8 cellular contexts compared by ENCODE assay signal in genomic region chr10:128047337-128047736, GRCh38.
DNase-seq lines count a peak whose midpoint lies in the region; ATAC-seq lines count a peak whose summit lies in the region.

No MANE protein-coding gene starts in this region.

- peak overlapping the region; percentile 91 for H3K4me3 Mint-ChIP-seq in activated CD4-positive, alpha-beta T cell treated with anti-CD3 and anti-CD28 coated beads, Interleukin-2, amount 10 ng/mL, durations not matched to agents 7 days and 5 days

- peaks cover 39% of the 10 kb centered on the region for H3K36me3 Mint-ChIP-seq in activated CD4-positive, alpha-beta T cell treated with anti-CD3 and anti-CD28 coated beads, Interleukin-2, amount 10 ng/mL, durations not matched to agents 7 days and 5 days (ENCODE audit: low read depth)

- H3K9me3 ChIP-seq in HUES48 (ENCODE audit: control insufficient read depth, insufficient read depth, low read length): no peaks in the 10 kb centered on the region
- no peaks in the 10 kb centered on the region for H3K9me3 ChIP-seq in mucosa of rectum (ENCODE audit: control insufficient read depth in 2 of 2, low read length in 2 of 2)

- no peaks in the 10 kb centered on the region for H3K27me3 Mint-ChIP-seq in activated CD4-positive, alpha-beta T cell treated with anti-CD3 and anti-CD28 coated beads, Interleukin-2, amount 10 ng/mL, durations not matched to agents 7 days and 5 days

- peak; percentile 96 for DNase-seq in CD1c-positive myeloid dendritic cell (ENCODE audit: extremely low spot score)
- peak; percentile 91 for DNase-seq in activated CD4-positive, alpha-beta T cell treated with anti-CD3 and anti-CD28 coated beads, Interleukin-2, amount 10 ng/mL, durations not matched to agents 7 days and 5 days
- peak; percentile 81 for DNase-seq in ecto neural progenitor cell (ENCODE audit: low spot score)
- peak; percentile 85 for DNase-seq in stimulated activated naive CD4-positive, alpha-beta T cell treated with Interleukin-2 at 50 U/mL for 16 hours (lab: John Stamatoyannopoulos, UW)
- no peak for DNase-seq in NCI-H526 treated with DMSO at 0.1 percent for 48 hours (lab: John Stamatoyannopoulos, UW)

- no peaks in the 10 kb centered on the region for H3K27me3 ChIP-seq in HUES48 (ENCODE audit: control insufficient read depth, insufficient read depth, low read length)
- no peaks in the 10 kb centered on the region for H3K27me3 ChIP-seq in mucosa of rectum (ENCODE audit: control insufficient read depth in 2 of 2, insufficient read depth in 2 of 2, low read length in 2 of 2)

- peak; percentile 99 for ATAC-seq in GM21381 (IDR thresholded peaks at IDR 0.05; ENCODE audit: unreplicated experiment)

- H3K4me3 ChIP-seq in HUES48 (ENCODE audit: low read depth, low read length) (no peak overlapping the region), mucosa of rectum (ENCODE audit: low read length in 2 of 2) (peak overlapping the region; percentile 58 to 71)

- peaks cover 57% of the 10 kb centered on the region for H3K4me1 Mint-ChIP-seq in activated CD4-positive, alpha-beta T cell treated with anti-CD3 and anti-CD28 coated beads, Interleukin-2, amount 10 ng/mL, durations not matched to agents 7 days and 5 days

- H3K9ac ChIP-seq in HUES48 (ENCODE audit: low read depth, low read length): no peak overlapping the region
- peak overlapping the region; percentile 62 to 68 for H3K9ac ChIP-seq in mucosa of rectum (ENCODE audit: low read depth in 1 of 2, low read length in 2 of 2)

- H3K9me3 Mint-ChIP-seq in activated CD4-positive, alpha-beta T cell treated with anti-CD3 and anti-CD28 coated beads, Interleukin-2, amount 10 ng/mL, durations not matched to agents 7 days and 5 days: no peaks in the 10 kb centered on the region

- peak overlapping the region; percentile 8 for H3K27ac ChIP-seq in HUES48 (ENCODE audit: low read depth, low read length)
- H3K27ac ChIP-seq in mucosa of rectum (ENCODE audit: low read depth in 2 of 2, low read length in 2 of 2): peak overlapping the region; percentile 79 to 81

- CTCF ChIA-PET in activated CD4-positive, alpha-beta T cell treated with anti-CD3 and anti-CD28 coated beads, Interleukin-2, amount 10 ng/mL, durations not matched to agents 7 days and 5 days (lab: Charles Lee): interaction anchor here (0.9 to 3.3 kb wide), 7 partner anchors 9 to 28 kb away, joined by 3 to 23 read pairs (median 4); no protein-coding TSS in a partner anchor

- POLR2A ChIA-PET in activated CD4-positive, alpha-beta T cell treated with anti-CD3 and anti-CD28 coated beads, Interleukin-2, amount 10 ng/mL, durations not matched to agents 7 days and 5 days (lab: Charles Lee): interaction anchor here (1.4 kb wide), 1 partner anchor 15 kb away, joined by 12 read pairs; no protein-coding TSS in a partner anchor

- H3K4me1 ChIP-seq in HUES48 (ENCODE audit: control insufficient read depth, insufficient read depth, low read length): peaks cover 4% of the 10 kb centered on the region; the same call in 1 of the 2 replicates
- H3K4me1 ChIP-seq in mucosa of rectum (ENCODE audit: control insufficient read depth in 2 of 2, insufficient read depth in 2 of 2, low read length in 2 of 2): peaks cover 11 to 16% of the 10 kb centered on the region in 2 donors

- peak overlapping the region; percentile 97 for H3K27ac Mint-ChIP-seq in activated CD4-positive, alpha-beta T cell treated with anti-CD3 and anti-CD28 coated beads, Interleukin-2, amount 10 ng/mL, durations not matched to agents 7 days and 5 days

- H3K36me3 ChIP-seq in HUES48 (ENCODE audit: control insufficient read depth, insufficient read depth, low read length): no peaks in the 10 kb centered on the region
- peaks cover 13% of the 10 kb centered on the region in 2 donors for H3K36me3 ChIP-seq in mucosa of rectum (ENCODE audit: control insufficient read depth in 2 of 2, insufficient read depth in 2 of 2, low read length in 2 of 2)
